Comparison of ENCODE assay signal across 8 cellular contexts in the genomic region with DNA sequence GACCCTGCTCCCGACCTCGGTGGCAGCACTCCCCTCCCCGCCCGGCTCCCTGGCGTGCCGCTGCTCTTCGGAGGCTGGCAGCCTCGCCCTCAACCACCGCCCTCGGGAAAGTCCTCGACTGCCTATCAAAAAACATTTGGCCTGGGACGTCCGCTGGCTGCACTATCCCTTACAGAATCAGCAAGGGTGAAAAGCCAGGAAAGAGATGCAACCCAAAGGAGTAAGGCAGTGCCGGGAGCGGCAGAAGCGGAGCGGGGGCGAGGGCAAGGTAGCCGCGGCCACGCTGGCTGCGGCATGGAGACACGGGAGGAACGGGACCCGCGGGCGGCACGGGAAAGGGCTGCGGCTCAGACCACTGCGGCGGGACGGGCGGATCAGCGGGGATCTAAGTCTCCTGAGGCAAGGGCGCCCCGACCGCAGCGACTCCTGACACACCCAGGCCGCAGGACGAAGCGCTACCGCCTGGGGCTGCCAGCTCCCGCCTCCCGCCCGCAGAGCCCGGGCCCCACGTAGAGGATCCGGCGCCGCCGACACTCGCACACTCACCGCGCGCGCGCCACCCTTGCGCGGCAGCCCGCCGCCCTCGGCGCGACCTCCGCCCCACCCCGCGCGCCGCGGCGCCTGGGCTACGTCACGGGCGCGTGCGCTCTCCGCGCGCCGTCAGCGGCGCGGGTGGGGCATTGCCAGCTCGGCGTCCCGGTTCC. TPM values are rescaled to one million over a fixed set of nuclear protein-coding genes. Genes with fewer than 3 reads are reported as not detected.
A peak's percentile ranks its signal among the peaks of the same experiment; 100 is the strongest.
DNase-seq lines count a peak whose midpoint lies in the region; ATAC-seq and TF ChIP-seq lines count a peak whose summit lies in the region.

A gene with protein sequence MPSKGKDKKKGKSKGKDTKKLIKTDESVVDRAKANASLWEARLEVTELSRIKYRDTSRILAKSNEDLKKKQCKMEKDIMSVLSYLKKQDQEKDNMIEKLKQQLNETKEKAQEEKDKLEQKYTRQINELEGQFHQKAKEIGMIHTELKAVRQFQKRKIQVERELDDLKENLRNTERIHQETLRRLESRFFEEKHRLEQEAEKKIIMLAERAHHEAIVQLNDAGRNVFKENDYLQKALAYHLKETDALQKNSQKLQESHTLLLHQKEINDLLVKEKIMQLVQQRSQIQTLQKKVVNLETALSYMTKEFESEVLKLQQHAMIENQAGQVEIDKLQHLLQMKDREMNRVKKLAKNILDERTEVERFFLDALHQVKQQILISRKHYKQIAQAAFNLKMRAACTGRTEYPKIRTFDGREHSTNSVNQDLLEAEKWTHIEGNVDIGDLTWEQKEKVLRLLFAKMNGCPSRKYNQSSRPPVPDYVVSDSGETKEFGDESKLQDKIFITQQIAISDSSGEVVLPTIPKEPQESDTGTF (plus strand): TSS at position 646 of the 704 bp plus-strand sequence. CDS start 130 bp downstream, outside the sequence.
A gene with protein sequence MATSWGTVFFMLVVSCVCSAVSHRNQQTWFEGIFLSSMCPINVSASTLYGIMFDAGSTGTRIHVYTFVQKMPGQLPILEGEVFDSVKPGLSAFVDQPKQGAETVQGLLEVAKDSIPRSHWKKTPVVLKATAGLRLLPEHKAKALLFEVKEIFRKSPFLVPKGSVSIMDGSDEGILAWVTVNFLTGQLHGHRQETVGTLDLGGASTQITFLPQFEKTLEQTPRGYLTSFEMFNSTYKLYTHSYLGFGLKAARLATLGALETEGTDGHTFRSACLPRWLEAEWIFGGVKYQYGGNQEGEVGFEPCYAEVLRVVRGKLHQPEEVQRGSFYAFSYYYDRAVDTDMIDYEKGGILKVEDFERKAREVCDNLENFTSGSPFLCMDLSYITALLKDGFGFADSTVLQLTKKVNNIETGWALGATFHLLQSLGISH (minus strand): TSS at position 585 of the 704 bp plus-strand sequence. CDS start 31,186 bp downstream, outside the sequence.

- H3K27me3 Mint-ChIP-seq in activated CD4-positive, alpha-beta memory T cell treated with anti-CD3 and anti-CD28 coated beads, Interleukin-2, amount 10 ng/mL, durations not matched to agents 7 days and 5 days: no peaks in the 10 kb centered on the region

- H3K4me3 ChIP-seq in BLaER1 treated with 17β-estradiol and CSF1 and Interleukin-3, amounts not matched to agents 10 nM and 100 nM: peak within 1 kb of the TSS; percentile 72 to 92 (median 86)
- H3K4me3 ChIP-seq in duodenal mucosa (ENCODE audit: low read depth in 1 of 2, low read length in 2 of 2) (peak within 1 kb of the TSS; percentile 95 to 98), lung (peak within 1 kb of the TSS; percentile 80)

- CTCF ChIA-PET in activated CD4-positive, alpha-beta memory T cell treated with anti-CD3 and anti-CD28 coated beads, Interleukin-2, amount 10 ng/mL, durations not matched to agents 7 days and 5 days (lab: Charles Lee): interaction anchor here (0.5 to 0.8 kb wide), 3 partner anchors 41 to 290 kb away, joined by 3 read pairs; no protein-coding TSS in a partner anchor

- no peaks in the 10 kb centered on the region for H4K20me1 ChIP-seq in BLaER1 treated with 17β-estradiol and CSF1 and Interleukin-3, amounts not matched to agents 10 nM and 100 nM

- H3K9me3 ChIP-seq in BLaER1 treated with 17β-estradiol and CSF1 and Interleukin-3, amounts not matched to agents 10 nM and 100 nM (replicated peaks in 1 of 11): no peaks in the 10 kb centered on the region
- H3K9me3 ChIP-seq in duodenal mucosa (ENCODE audit: control insufficient read depth in 1 of 2, low read length in 2 of 2) (no peaks in the 10 kb centered on the region), lung (ENCODE audit: control insufficient read depth in 2 of 2, insufficient read depth in 1 of 2, low read length in 1 of 2) (no peaks in the 10 kb centered on the region)

- no peaks in the 10 kb centered on the region for H3K27me3 ChIP-seq in BLaER1 treated with 17β-estradiol and CSF1 and Interleukin-3, amounts not matched to agents 10 nM and 100 nM
- H3K27me3 ChIP-seq in duodenal mucosa (ENCODE audit: control insufficient read depth in 1 of 2, insufficient read depth in 2 of 2, low read length in 2 of 2): no peaks in the 10 kb centered on the region
- H3K27me3 ChIP-seq in lung (ENCODE audit: control insufficient read depth, insufficient read depth): no peaks in the 10 kb centered on the region

- H3K36me3 Mint-ChIP-seq in activated CD4-positive, alpha-beta memory T cell treated with anti-CD3 and anti-CD28 coated beads, Interleukin-2, amount 10 ng/mL, durations not matched to agents 7 days and 5 days (ENCODE audit: low read depth): no peaks in the 10 kb centered on the region

- WGBS in lung, 2 donors: 0 to 1% methylated on average over 72 to 86 of the region's 86 CpGs

- DNase-seq in NCI-H82 (lab: John Stamatoyannopoulos, UW): peak; percentile 81
- DNase-seq in activated CD4-positive, alpha-beta memory T cell treated with anti-CD3 and anti-CD28 coated beads, Interleukin-2, amount 10 ng/mL, durations not matched to agents 7 days and 5 days: peak; percentile 87
- DNase-seq in lung (ENCODE audit: low spot score): peak; percentile 78
- DNase-seq in stimulated activated CD4-positive, alpha-beta T cell treated with anti-CD3 and anti-CD28 coated beads, TNF-alpha, amount 100 ng/mL, for 1 hour (ENCODE audit: low read depth in 3 of 3, low spot score in 1 of 3): peak; percentile 52 to 70 (median 69)

- H3K27ac Mint-ChIP-seq in activated CD4-positive, alpha-beta memory T cell treated with anti-CD3 and anti-CD28 coated beads, Interleukin-2, amount 10 ng/mL, durations not matched to agents 7 days and 5 days: peak within 1 kb of the TSS; percentile 93

- H3K27ac ChIP-seq in BLaER1 treated with 17β-estradiol and CSF1 and Interleukin-3, amounts not matched to agents 10 nM and 100 nM: peak within 1 kb of the TSS; percentile 67 to 90 (median 88)
- H3K27ac ChIP-seq in duodenal mucosa (ENCODE audit: low read depth, low read length) (peak within 1 kb of the TSS; percentile 99), lung (ENCODE audit: low read depth in 1 of 2, low read length in 1 of 2) (peak within 1 kb of the TSS; percentile 97 to 98)

- H3K4me1 ChIP-seq in BLaER1 treated with 17β-estradiol and CSF1 and Interleukin-3, amounts not matched to agents 10 nM and 100 nM: peaks cover 7 to 15% (median 14%) of the 10 kb centered on the region in 10 experiments
- H3K4me1 ChIP-seq in duodenal mucosa (ENCODE audit: control insufficient read depth in 1 of 2, insufficient read depth in 2 of 2, low read length in 2 of 2): peaks cover 5 to 6% of the 10 kb centered on the region in 2 donors
- peaks cover 0 to 4% of the 10 kb centered on the region in 2 donors for H3K4me1 ChIP-seq in lung (ENCODE audit: control insufficient read depth in 2 of 2, insufficient read depth in 2 of 2, low read length in 2 of 2)

- H3K4me3 Mint-ChIP-seq in activated CD4-positive, alpha-beta memory T cell treated with anti-CD3 and anti-CD28 coated beads, Interleukin-2, amount 10 ng/mL, durations not matched to agents 7 days and 5 days: peak within 1 kb of the TSS; percentile 93

- POLR2A ChIA-PET in activated CD4-positive, alpha-beta memory T cell treated with anti-CD3 and anti-CD28 coated beads, Interleukin-2, amount 10 ng/mL, durations not matched to agents 7 days and 5 days (lab: Charles Lee): interaction anchor here (0.7 to 2.2 kb wide), 11 partner anchors 12 to 276 kb away, joined by 3 to 13 read pairs (median 4); partner anchors contain the start of genes ALDH6A1, LIN52 and ZNF410

- no peak for TF ChIP-seq CTCF in lung (IDR thresholded peaks at IDR 0.05; ENCODE audit: control extremely low read depth, extremely low read depth)

- peak within 1 kb of the TSS; percentile 78 to 96 (median 89) for H3K4me2 ChIP-seq in BLaER1 treated with 17β-estradiol and CSF1 and Interleukin-3, amounts not matched to agents 10 nM and 100 nM

- peaks cover 0 to 9% (median 0%) of the 10 kb centered on the region in 11 experiments; a peak in 2 of 22 replicates for H3K36me3 ChIP-seq in BLaER1 treated with 17β-estradiol and CSF1 and Interleukin-3, amounts not matched to agents 10 nM and 100 nM
- peaks cover 0 to under 1% of the 10 kb centered on the region in 2 donors for H3K36me3 ChIP-seq in duodenal mucosa (ENCODE audit: control insufficient read depth in 1 of 2, insufficient read depth in 2 of 2, low read length in 2 of 2)
- H3K36me3 ChIP-seq in lung (ENCODE audit: control insufficient read depth in 2 of 2, insufficient read depth in 2 of 2, low read length in 2 of 2): peaks cover 0 to 3% of the 10 kb centered on the region in 2 donors

- H3K4me1 Mint-ChIP-seq in activated CD4-positive, alpha-beta memory T cell treated with anti-CD3 and anti-CD28 coated beads, Interleukin-2, amount 10 ng/mL, durations not matched to agents 7 days and 5 days: peaks cover 24% of the 10 kb centered on the region

- peak within 1 kb of the TSS; percentile 83 to 93 (median 89) for H3K9ac ChIP-seq in BLaER1 treated with 17β-estradiol and CSF1 and Interleukin-3, amounts not matched to agents 10 nM and 100 nM
- H3K9ac ChIP-seq in duodenal mucosa (ENCODE audit: low read depth in 1 of 2, low read length in 2 of 2): peak within 1 kb of the TSS; percentile 82 to 97

- peak; percentile 90 for ATAC-seq in GM19372 (IDR thresholded peaks at IDR 0.05; ENCODE audit: low read depth, unreplicated experiment)
- ATAC-seq in HG03521 (IDR thresholded peaks at IDR 0.05; ENCODE audit: unreplicated experiment): peak; percentile 95
- ATAC-seq in lung (ENCODE audit: insufficient read depth, low FRiP score): peak; percentile 96

- H3K9me3 Mint-ChIP-seq in activated CD4-positive, alpha-beta memory T cell treated with anti-CD3 and anti-CD28 coated beads, Interleukin-2, amount 10 ng/mL, durations not matched to agents 7 days and 5 days: no peaks in the 10 kb centered on the region

RNA-seq across cellular contexts. Expression of the first gene that starts in this region (rescaled TPM):
- 1 to 10 TPM in 1 of 2 experiments, under 1 TPM in 1; 0.50 to 1.3 TPM for total RNA-seq in activated CD4-positive, alpha-beta memory T cell treated with anti-CD3 and anti-CD28 coated beads, Interleukin-2, amount 10 ng/mL, durations not matched to agents 7 days and 5 days
- total RNA-seq in lung: 10 to 100 TPM; 12.8 to 23.1 TPM
- polyA plus RNA-seq in lung: 1 to 10 TPM; 6.6 to 8.0 TPM

RNA-seq across cellular contexts. Expression of the second gene that starts in this region (rescaled TPM):
- 10 to 100 TPM; 10.5 to 11.1 TPM for total RNA-seq in activated CD4-positive, alpha-beta memory T cell treated with anti-CD3 and anti-CD28 coated beads, Interleukin-2, amount 10 ng/mL, durations not matched to agents 7 days and 5 days
- 10 to 100 TPM; 11.9 to 18.4 TPM for total RNA-seq in lung
- 1 to 10 TPM; 5.5 to 6.6 TPM for polyA plus RNA-seq in lung

Comparison
In these comparisons a context has a peak if more than half of its experiments do, and no peak if none do; other contexts are left out.
1. Peak in every context shown above with its lines: DNase-seq, ATAC-seq, H3K4me3 ChIP-seq and H3K27ac ChIP-seq.
2. RNA of the first gene that starts in this region (total RNA-seq): 12.8 to 23.1 TPM in lung; 0.50 to 1.3 TPM in activated CD4-positive, alpha-beta memory T cell treated with anti-CD3 and anti-CD28 coated beads, Interleukin-2, amount 10 ng/mL, durations not matched to agents 7 days and 5 days; every median in the first group is over 4 times any median in the second.